ENCODE assay signal across 28 cellular contexts in the genomic region with DNA sequence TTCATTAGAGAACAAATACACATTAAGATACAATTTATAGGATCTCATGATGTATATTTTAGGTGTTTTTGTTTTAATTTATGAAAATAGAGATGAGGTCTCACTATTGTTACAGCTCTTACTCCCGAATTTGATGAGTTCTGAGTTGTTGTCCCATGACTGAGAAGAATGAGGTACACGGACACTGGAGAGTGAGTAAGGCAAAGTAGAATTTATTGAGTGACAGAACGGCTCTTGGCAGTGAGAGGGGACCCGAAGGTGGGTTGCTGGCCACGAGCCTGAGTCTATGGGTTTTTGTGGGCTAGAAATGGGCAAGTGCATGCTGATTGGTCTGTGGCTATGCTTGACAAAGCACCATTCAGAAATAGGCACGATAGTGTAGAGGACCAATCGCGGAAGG. TPM values are rescaled to one million over a fixed set of nuclear protein-coding genes. Genes with fewer than 3 reads are reported as not detected.
"Had no signal": no experiment of that assay in that cellular context is flagged by ENCODE, and none has a peak within 500 bp of the region (broad histone marks: within the 10 kb centered on the region; RNA-seq: fewer than 3 reads in every experiment).

No MANE protein-coding gene starts in this region.

- DNase-seq: effector CD4-positive, alpha-beta T cell; heart left ventricle; hippocampal formation; left colon; left ventricle myocardium superior; naive thymus-derived CD4-positive, alpha-beta T cell; nephron progenitor cell; small intestine; stimulated activated CD4-positive, alpha-beta T cell treated with anti-CD3 and anti-CD28 coated beads, Interleukin-12 subunit alpha, Interleukin-12 subunit beta, amount 100 ng/mL, for 4 hours; stimulated activated naive CD4-positive, alpha-beta T cell; stomach; substantia nigra; transverse colon had no signal

- H3K27ac Mint-ChIP-seq: nephron progenitor cell had no signal

- H3K4me3 ChIP-seq: coronary artery, heart left ventricle, right atrium auricular region, stomach, thoracic aorta, transverse colon had no signal

- H3K36me3 ChIP-seq: right atrium auricular region, stomach, thoracic aorta, transverse colon had no signal

- H3K9me3 ChIP-seq: thoracic aorta, transverse colon had no signal

- H3K4me3 Mint-ChIP-seq: nephron progenitor cell had no signal

- H3K27me3 ChIP-seq: heart left ventricle, right atrium auricular region, stomach, transverse colon had no signal

- H3K27ac ChIP-seq: coronary artery, heart left ventricle, right atrium auricular region, stomach, thoracic aorta, transverse colon had no signal

RNA-seq across cellular contexts. Expression of a gene that starts 8.5 kb away (rescaled TPM):
- total RNA-seq: dermis microvascular lymphatic vessel endothelial cell; esophagus mucosa; fibroblast of lung; frontal cortex; glomerular endothelial cell; kidney epithelial cell; left colon; lung microvascular endothelial cell; mesenteric fat pad; mononuclear cell; naive thymus-derived CD4-positive, alpha-beta T cell; osteocyte; posterior vena cava; stomach; thoracic aorta; transverse colon; ureter had no signal
- polyA plus RNA-seq: fibroblast of lung; naive thymus-derived CD4-positive, alpha-beta T cell; small intestine; stomach had no signal
